Comparison of ENCODE assay signal across 1 cellular context in genomic region chr7:92843781-92844180, GRCh38.
TF ChIP-seq lines count a peak whose summit lies in the region.

No MANE protein-coding gene starts in this region.

TF ChIP-seq in K562, 482 proteins besides CTCF, POLR2A, EP300 and RAD21 (continued from another document):
- peak; percentile 45; the same call in 1 of the 2 replicates for TF ChIP-seq NFE2L1 (tag; IDR thresholded peaks at IDR 0.05; ENCODE audit: borderline replicate concordance, low read depth)
